ENCODE assay signal across 8 cellular contexts in genomic region chr10:22682237-22683192, GRCh38. TPM values are rescaled to one million over a fixed set of nuclear protein-coding genes. Genes with fewer than 3 reads are reported as not detected.
DNase-seq lines count a peak whose midpoint lies in the region; ATAC-seq and TF ChIP-seq lines count a peak whose summit lies in the region.

No MANE protein-coding gene starts in this region.

- H3K23ac ChIP-seq in IMR-90 (ENCODE audit: low read depth, low read length): peak overlapping the region; percentile 60

- H3K9me1 ChIP-seq in IMR-90 (ENCODE audit: insufficient read depth, low read length): peaks cover 20% of the 10 kb centered on the region

- H2BK120ac ChIP-seq in IMR-90 (ENCODE audit: low read depth, low read length): 0 out of 2 replicates have a peak overlapping the region, but pooled peaks have one; percentile 39

- H2BK20ac ChIP-seq in IMR-90 (ENCODE audit: low read depth, low read length): no peak overlapping the region

- TF ChIP-seq RAD21 in IMR-90 (IDR thresholded peaks at IDR 0.05; ENCODE audit: low read length): no peak

- H2AK5ac ChIP-seq in IMR-90 (ENCODE audit: low read depth, low read length): 0 out of 2 replicates have a peak overlapping the region, but pooled peaks have one; percentile 24

- intact Hi-C loops in IMR-90 (cut with micrococcal nuclease): no loop called here

- H3K4me3 ChIP-seq in IMR-90 (ENCODE audit: insufficient read depth, low read depth, low read length) (no peak overlapping the region), fibroblast of the aortic adventitia (ENCODE audit: low read depth, low read length) (no peak overlapping the region)

- no peaks in the 10 kb centered on the region for H3K36me3 ChIP-seq in IMR-90 (ENCODE audit: control insufficient read depth, insufficient read depth, low read length)

- H3K9ac ChIP-seq in IMR-90 (ENCODE audit: low read depth, low read length): no peak overlapping the region

- H3K14ac ChIP-seq in IMR-90 (replicated peaks; ENCODE audit: low read depth, low read length): peak overlapping the region; percentile 65

- peaks cover 48 to 76% of the 10 kb centered on the region in 2 experiments for H3K79me1 ChIP-seq in IMR-90 (ENCODE audit: low read depth in 1 of 2, low read length in 2 of 2)

- peak overlapping the region; percentile 16; the same call in 1 of the 2 replicates for H3K18ac ChIP-seq in IMR-90 (ENCODE audit: low read depth, low read length)

- H3K4ac ChIP-seq in IMR-90 (ENCODE audit: low read depth, low read length): no peak overlapping the region

- H3K9me3 ChIP-seq in IMR-90 (ENCODE audit: control insufficient read depth, insufficient read depth, low read length): no peaks in the 10 kb centered on the region

- H3K4me1 ChIP-seq in IMR-90 (ENCODE audit: control insufficient read depth, insufficient read depth, low read length): peaks cover 20% of the 10 kb centered on the region

- H4K20me1 ChIP-seq in IMR-90 (ENCODE audit: insufficient read depth, low read length): peaks cover 27% of the 10 kb centered on the region

- in situ Hi-C loops in IMR-90 (cut with MboI; ENCODE audit: low sequenced_read_pairs): no loop called here

- H4K8ac ChIP-seq in IMR-90 (ENCODE audit: low read depth in 2 of 2, low read length in 2 of 2): peak overlapping the region in 1 of 2 experiments; percentile 67; a peak in 1 of 4 replicates

- H4K5ac ChIP-seq in IMR-90 (ENCODE audit: low read depth, low read length): no peak overlapping the region

- peak overlapping the region; percentile 50 for H2BK5ac ChIP-seq in IMR-90 (ENCODE audit: low read depth, low read length, poor library complexity, severe bottlenecking)

- dilution Hi-C loops in IMR-90 (cut with HindIII; ENCODE audit: low sequenced_read_pairs, unreplicated experiment): no loop called here

- POLR2A ChIA-PET in IMR-90 (lab: Charles Lee; ENCODE audit: unreplicated experiment): no interaction called here

- ATAC-seq in GM18511 (IDR thresholded peaks at IDR 0.05; ENCODE audit: unreplicated experiment): peak; percentile 41
- ATAC-seq in IMR-90 (ENCODE audit: low read depth): peak; percentile 32; the same call in 1 of the 2 replicates
- no peak for ATAC-seq in HG03159 (IDR thresholded peaks at IDR 0.05; ENCODE audit: unreplicated experiment)
- no peak for ATAC-seq in GM21737 (IDR thresholded peaks at IDR 0.05; ENCODE audit: unreplicated experiment)

- no peak for TF ChIP-seq CTCF in IMR-90 (conservative IDR thresholded peaks at IDR 0.05; ENCODE audit: low read depth, low read length)
- TF ChIP-seq CTCF in fibroblast of the aortic adventitia (IDR thresholded peaks at IDR 0.05; ENCODE audit: insufficient read depth, low read length): no peak

- H2AK9ac ChIP-seq in IMR-90 (replicated peaks; ENCODE audit: low read depth, low read length, poor library complexity): peak overlapping the region; percentile 19

- H3K56ac ChIP-seq in IMR-90 (ENCODE audit: extremely low read depth, insufficient read depth, low read length): no peak overlapping the region; the same call in 1 of the 2 replicates

- DNase-seq in IMR-90 (peak; percentile 58), fibroblast of the aortic adventitia (ENCODE audit: low read depth) (peak; percentile 66), iPS-NIHi11 (ENCODE audit: low spot score) (no peak)
- peak; percentile 38 to 49 for DNase-seq in activated CD4-positive, alpha-beta T cell treated with anti-CD3 and anti-CD28 coated beads, Interleukin-2, amount 50 U/mL, for 48 hours
- peak; percentile 52 to 55 for DNase-seq in stimulated activated CD8-positive, alpha-beta memory T cell treated with anti-CD3 and anti-CD28 coated beads, Interleukin-7, amount 100 ng/mL, for 4 hours (ENCODE audit: low read depth in 2 of 2)

- peak overlapping the region; percentile 30 for H3K4me2 ChIP-seq in IMR-90 (ENCODE audit: low read depth, low read length)

- H2BK15ac ChIP-seq in IMR-90 (ENCODE audit: low read depth, low read length): 0 out of 3 replicates have a peak overlapping the region, but pooled peaks have one; percentile 60

- no peak overlapping the region for H4K91ac ChIP-seq in IMR-90 (ENCODE audit: insufficient read depth, low read depth, low read length)

- CTCF ChIA-PET in IMR-90 (lab: Yijun Ruan, JAX): interaction anchor here (0.9 kb wide), 1 partner anchor 22 kb away, joined by 3 read pairs; no protein-coding TSS in a partner anchor

- no peak overlapping the region for H2AFZ ChIP-seq in IMR-90 (replicated peaks; ENCODE audit: low read length, poor library complexity)

- no TSS peak for BruUV-seq in IMR-90 (replicated peaks; lab: Mats Ljungman, UMichigan)

- no peak for TF ChIP-seq POLR2A in IMR-90 (IDR thresholded peaks at IDR 0.05; ENCODE audit: low read depth, low read length)

- WGBS in IMR-90 (ENCODE audit: extremely low coverage in 2 of 2, insufficient read length in 1 of 2), 2 experiments: no CpG with 5 or more reads among the region's 6 CpGs

- H3K27ac ChIP-seq in IMR-90 (ENCODE audit: insufficient read depth, low read length): no peak overlapping the region

- H3K27me3 ChIP-seq in IMR-90 (ENCODE audit: control insufficient read depth, insufficient read depth, low read length): no peaks in the 10 kb centered on the region

TF ChIP-seq in IMR-90, 13 proteins besides CTCF, POLR2A, EP300 and RAD21:
- TF ChIP-seq CEBPB (IDR thresholded peaks at IDR 0.05; ENCODE audit: low read depth, low read length) (peak; percentile 23; the same call in 1 of the 2 replicates), FOS (IDR thresholded peaks at IDR 0.05; ENCODE audit: low read depth, low read length) (no peak), NFE2L2 (IDR thresholded peaks at IDR 0.05; ENCODE audit: low read depth, low read length) (no peak), MAFK (IDR thresholded peaks at IDR 0.05; ENCODE audit: low read depth, low read length) (peak; percentile 70), RCOR1 (IDR thresholded peaks at IDR 0.05; ENCODE audit: insufficient replicate concordance, low read length) (peak; percentile 16)

RNA-seq across cellular contexts. Expression of gene PIP4K2A, which starts 31.9 kb away (rescaled TPM):
- 18.1 and 21.9 TPM in 2 replicates for total RNA-seq in IMR-90 (2012; rRNA removed)
- 8.8 and 9.8 TPM in 2 replicates for polyA plus RNA-seq in IMR-90 (2012; rRNA removed)
- polyA plus RNA-seq in IMR-90 (2012; cell fraction: cytosol; rRNA removed): 2.7 and 3.9 TPM in 2 replicates
- 1.3 and 7.1 TPM in 2 replicates for polyA plus RNA-seq in IMR-90 (2012; cell fraction: nucleus; rRNA removed; ENCODE audit: low replicate concordance)
- 52.2 and 198 TPM in 2 replicates for total RNA-seq in fibroblast of the aortic adventitia (ENCODE audit: low replicate concordance)

Comparison
In these comparisons a context has a peak if more than half of its experiments do, and no peak if none do; other contexts are left out.
1. ATAC-seq: peak in GM18511 (single experiment) and IMR-90 (single experiment); none in HG03159 (single experiment) and GM21737 (single experiment).